ENCODE assay signal across 8 cellular contexts in genomic region chr11:95925011-95925410, GRCh38. TPM values are rescaled to one million over a fixed set of nuclear protein-coding genes. Genes with fewer than 3 reads are reported as not detected.
DNase-seq lines count a peak whose midpoint lies in the region; ATAC-seq and TF ChIP-seq lines count a peak whose summit lies in the region.

No MANE protein-coding gene starts in this region.

- DNase-seq in astrocyte of the hippocampus (ENCODE audit: low read depth, low spot score) (peak; percentile 22), mucosa of descending colon (no peak), activated gamma-delta T cell (lab: John Stamatoyannopoulos, UW) (no peak), NCI-H446 (lab: John Stamatoyannopoulos, UW) (no peak)
- no peak for DNase-seq in activated effector memory CD4-positive, alpha-beta T cell treated with anti-CD3 and anti-CD28 coated beads, Interleukin-2, amount 50 U/mL, for 16 hours

- intact Hi-C loops in mucosa of descending colon (cut with DNase I, micrococcal nuclease), result no loop called here

- TF ChIP-seq CTCF in mucosa of descending colon (IDR thresholded peaks at IDR 0.05), result no peak

- peak overlapping the region; percentile 85 for H3K4me3 ChIP-seq in BLaER1
- peak overlapping the region; percentile 81 for H3K4me3 ChIP-seq in HUES6 (ENCODE audit: low read depth, low read length)
- no peak overlapping the region for H3K4me3 ChIP-seq in mucosa of descending colon

- peak; percentile 51 for ATAC-seq in mucosa of descending colon
- no peak for ATAC-seq in HG03175 (IDR thresholded peaks at IDR 0.05; ENCODE audit: unreplicated experiment)

- H4K20me1 ChIP-seq in BLaER1, result no peaks in the 10 kb centered on the region

- H3K9ac ChIP-seq in BLaER1 (no peak overlapping the region), HUES6 (ENCODE audit: low read length) (peak overlapping the region; percentile 95)

- H3K27ac ChIP-seq in BLaER1 (no peak overlapping the region), HUES6 (ENCODE audit: low read depth, low read length) (peak overlapping the region; percentile 93)

- H3K4me1 ChIP-seq in BLaER1 (peaks cover 22% of the 10 kb centered on the region), HUES6 (ENCODE audit: control insufficient read depth, insufficient read depth, low read length) (peaks cover 16% of the 10 kb centered on the region), mucosa of descending colon (ENCODE audit: low read depth) (peaks cover 9% of the 10 kb centered on the region)

- no peaks in the 10 kb centered on the region for H3K27me3 ChIP-seq in BLaER1
- H3K27me3 ChIP-seq in HUES6 (ENCODE audit: control insufficient read depth, insufficient read depth, low read length), result no peaks in the 10 kb centered on the region

- H3K36me3 ChIP-seq in BLaER1, result no peaks in the 10 kb centered on the region
- no peaks in the 10 kb centered on the region for H3K36me3 ChIP-seq in HUES6 (ENCODE audit: control insufficient read depth, insufficient read depth, low read length)
- H3K36me3 ChIP-seq in mucosa of descending colon (ENCODE audit: low read depth), result no peaks in the 10 kb centered on the region

- H3K4me2 ChIP-seq in BLaER1, result peak overlapping the region; percentile 84

- H3K9me3 ChIP-seq in BLaER1 (no peaks in the 10 kb centered on the region), HUES6 (ENCODE audit: control insufficient read depth, insufficient read depth, low read depth, low read length) (no peaks in the 10 kb centered on the region), mucosa of descending colon (no peaks in the 10 kb centered on the region)

RNA-seq across cellular contexts. Expression of gene MTMR2, which starts 1.1 kb away (rescaled TPM):
- total RNA-seq in mucosa of descending colon, result 10 to 100 TPM; 19.9 to 31.1 (median 21.3) TPM
